In genomic region chr7:30321089-30321991, GRCh38 we compare ENCODE assay signal across 9 cellular contexts. TPM values are rescaled to one million over a fixed set of nuclear protein-coding genes. Genes with fewer than 3 reads are reported as not detected.
DNase-seq lines count a peak whose midpoint lies in the region; ATAC-seq and TF ChIP-seq lines count a peak whose summit lies in the region.
"Had no signal": no experiment of that assay in that cellular context is flagged by ENCODE, and none has a peak within 500 bp of the region (broad histone marks: within the 10 kb centered on the region; RNA-seq: fewer than 3 reads in every experiment).

No MANE protein-coding gene starts in this region.

- peaks cover 27% of the 10 kb centered on the region for H3F3A ChIP-seq in MM.1S (ENCODE audit: insufficient read depth, low read length)

- BruUV-seq in Calu3 (replicated peaks; lab: Mats Ljungman, UMichigan), result no TSS peak

- no peaks in the 10 kb centered on the region for H3K9me3 ChIP-seq in MM.1S (replicated peaks; ENCODE audit: insufficient read depth, low read length)
- no peaks in the 10 kb centered on the region for H3K9me3 ChIP-seq in colonic mucosa

- H3K27me3 Mint-ChIP-seq in Calu3 (ENCODE audit: unreplicated experiment) (no peaks in the 10 kb centered on the region), osteocyte (ENCODE audit: unreplicated experiment) (no peaks in the 10 kb centered on the region)

- H2AFZ ChIP-seq in MM.1S (ENCODE audit: low read length), result peak overlapping the region; percentile 16

- H3K9ac ChIP-seq in MM.1S (ENCODE audit: low read length), result peak overlapping the region; percentile 52
- H3K9ac ChIP-seq in colonic mucosa (ENCODE audit: low read depth in 2 of 2, low read length in 2 of 2), result peak overlapping the region in 1 of 2 donors; percentile 8

- H3K27ac Mint-ChIP-seq in Calu3 (ENCODE audit: unreplicated experiment) (peak overlapping the region; percentile 64), osteocyte (ENCODE audit: unreplicated experiment) (no peak overlapping the region)

- peaks cover 92% of the 10 kb centered on the region for H3K79me2 ChIP-seq in MM.1S (ENCODE audit: low read length)

- no peaks in the 10 kb centered on the region for H3K36me3 ChIP-seq in MM.1S (replicated peaks; ENCODE audit: insufficient read depth, low read length)
- H3K36me3 ChIP-seq in colonic mucosa, result no peaks in the 10 kb centered on the region

- H3K4me3 Mint-ChIP-seq in Calu3 (ENCODE audit: low read depth, unreplicated experiment) (peak overlapping the region; percentile 64), osteocyte (ENCODE audit: unreplicated experiment) (peak overlapping the region; percentile 35)

- no peak for TF ChIP-seq POLR2A in GM18505 (IDR thresholded peaks at IDR 0.05; ENCODE audit: borderline replicate concordance, extremely low read depth, insufficient read depth, insufficient read length)

- H3K36me3 Mint-ChIP-seq in Calu3 (ENCODE audit: insufficient read depth, unreplicated experiment) (peaks cover 9% of the 10 kb centered on the region), osteocyte (ENCODE audit: unreplicated experiment) (peaks cover 3% of the 10 kb centered on the region)

- H4K20me1 ChIP-seq in MM.1S (ENCODE audit: insufficient read depth, low read length), result no peaks in the 10 kb centered on the region

- H3K27me3 ChIP-seq in MM.1S (replicated peaks; ENCODE audit: insufficient read depth, low read length), result no peaks in the 10 kb centered on the region
- no peaks in the 10 kb centered on the region for H3K27me3 ChIP-seq in colonic mucosa

- H3K9me2 ChIP-seq in MM.1S (replicated peaks; ENCODE audit: insufficient read depth, low read length), result no peaks in the 10 kb centered on the region

- no peak for DNase-seq in Calu3
- DNase-seq in MM.1S, result peak; percentile 46
- no peak for DNase-seq in colonic mucosa
- no peak for DNase-seq in osteocyte (ENCODE audit: extremely low spot score, unreplicated experiment)
- DNase-seq in UCSD-AML1 (lab: John Stamatoyannopoulos, UW; ENCODE audit: unreplicated experiment), result no peak
- DNase-seq in activated CD4-positive, alpha-beta T cell treated with anti-CD3 and anti-CD28 coated beads, Interleukin-2, amount 50 U/mL, for 48 hours, result no peak
- DNase-seq: islet precursor cell had no signal

- CTCF ChIA-PET in Calu3 (lab: Charles Lee), result interaction anchor here (0.6 to 1.2 kb wide), 4 partner anchors 15 to 256 kb away, joined by 3 to 4 read pairs (median 3); no protein-coding TSS in a partner anchor

- ATAC-seq in HG02981 (IDR thresholded peaks at IDR 0.05; ENCODE audit: unreplicated experiment) (no peak), GM18505 (IDR thresholded peaks at IDR 0.05; ENCODE audit: unreplicated experiment) (no peak)

- peak overlapping the region; percentile 80 for H3K27ac ChIP-seq in MM.1S (ENCODE audit: low read length)
- H3K27ac ChIP-seq in colonic mucosa, result peak overlapping the region; percentile 22

- peaks cover 24% of the 10 kb centered on the region for H3K4me1 ChIP-seq in MM.1S (ENCODE audit: low read length)
- H3K4me1 ChIP-seq in colonic mucosa, result peaks cover 6% of the 10 kb centered on the region

- H3K4me2 ChIP-seq in MM.1S (ENCODE audit: low read depth, low read length), result peak overlapping the region; percentile 87

- intact Hi-C loops in Calu3 (cut with micrococcal nuclease; ENCODE audit: unreplicated experiment) (no loop called here), colonic mucosa (cut with DNase I) (no loop called here)

- peaks cover 59% of the 10 kb centered on the region for H3K4me1 Mint-ChIP-seq in Calu3 (ENCODE audit: low read depth, unreplicated experiment)
- H3K4me1 Mint-ChIP-seq in osteocyte (ENCODE audit: unreplicated experiment), result peaks cover 17% of the 10 kb centered on the region

- TF ChIP-seq CTCF in Calu3 (IDR thresholded peaks at IDR 0.05; ENCODE audit: unreplicated experiment) (no peak), MM.1S (IDR thresholded peaks at IDR 0.05; ENCODE audit: low read length) (no peak), colonic mucosa (IDR thresholded peaks at IDR 0.05) (no peak), osteocyte (IDR thresholded peaks at IDR 0.05) (no peak)

- H3K9me3 Mint-ChIP-seq in Calu3 (ENCODE audit: low read depth, unreplicated experiment) (no peaks in the 10 kb centered on the region), osteocyte (ENCODE audit: unreplicated experiment) (no peaks in the 10 kb centered on the region)

- H3K4me3 ChIP-seq in MM.1S (ENCODE audit: low read length), result peak overlapping the region; percentile 59
- no peak overlapping the region for H3K4me3 ChIP-seq in colonic mucosa

RNA-seq across cellular contexts. Expression of gene ZNRF2, which starts 36.9 kb away (rescaled TPM):
- total RNA-seq in Calu3 (2022) (25.8 and 28.3 TPM in 2 replicates), colonic mucosa (10 to 100 TPM; 42.4 to 45.9 TPM), osteocyte (6.8 TPM in 2 replicates)
